Comparison of ENCODE assay signal across 18 cellular contexts in genomic region chr1:24544239-24544638, GRCh38. TPM values are rescaled to one million over a fixed set of nuclear protein-coding genes. Genes with fewer than 3 reads are reported as not detected.
A peak's percentile ranks its signal among the peaks of the same experiment; 100 is the strongest.
DNase-seq lines count a peak whose midpoint lies in the region; ATAC-seq and TF ChIP-seq lines count a peak whose summit lies in the region.
"Had no signal": no experiment of that assay in that cellular context is flagged by ENCODE, and none has a peak within 500 bp of the region (broad histone marks: within the 10 kb centered on the region; RNA-seq: fewer than 3 reads in every experiment).

No MANE protein-coding gene starts in this region.

- TF ChIP-seq CTCF in kidney epithelial cell (IDR thresholded peaks at IDR 0.05; ENCODE audit: insufficient read depth, low read length, poor library complexity, severe bottlenecking): no peak
- TF ChIP-seq CTCF in smooth muscle cell (IDR thresholded peaks at IDR 0.05; ENCODE audit: borderline replicate concordance, insufficient read depth, poor library complexity, severe bottlenecking): no peak

- H3K4me3 Mint-ChIP-seq in T-helper 17 cell: no peak overlapping the region

- H3K27ac ChIP-seq in smooth muscle cell (ENCODE audit: low read depth): no peak overlapping the region
- H3K27ac ChIP-seq: BLaER1 treated with 17β-estradiol and CSF1 and Interleukin-3, amounts not matched to agents 10 nM and 100 nM; SK-N-MC had no signal

- no peak overlapping the region for H3K4me2 ChIP-seq in smooth muscle cell
- H3K4me2 ChIP-seq: BLaER1 treated with 17β-estradiol and CSF1 and Interleukin-3, amounts not matched to agents 10 nM and 100 nM had no signal

- DNase-seq in ACHN (peak; percentile 26), HT-29 (ENCODE audit: low spot score) (peak; percentile 43), T-helper 17 cell (no peak), kidney epithelial cell (ENCODE audit: low read depth) (peak; percentile 35), smooth muscle cell (lab: John Stamatoyannopoulos, UW; ENCODE audit: unreplicated experiment) (no peak), middle frontal gyrus (ENCODE audit: extremely low spot score, low spot score) (no peak), SKM-1 (lab: John Stamatoyannopoulos, UW; ENCODE audit: unreplicated experiment) (no peak)
- DNase-seq: GOT3, MM.1S, NCI-H1092 treated with DMSO at 0.1 percent for 48 hours, NCI-H510A treated with DMSO at 0.1 percent for 48 hours, NCI-H82, Right ventricle myocardium superior had no signal

- H4K20me1 ChIP-seq in smooth muscle cell (ENCODE audit: low read depth): no peaks in the 10 kb centered on the region
- H4K20me1 ChIP-seq: BLaER1 treated with 17β-estradiol and CSF1 and Interleukin-3, amounts not matched to agents 10 nM and 100 nM had no signal

- no peak overlapping the region for H3K4me3 ChIP-seq in kidney epithelial cell (ENCODE audit: low read depth, low read length)
- H3K4me3 ChIP-seq in smooth muscle cell: no peak overlapping the region
- H3K4me3 ChIP-seq: BLaER1 treated with 17β-estradiol and CSF1 and Interleukin-3, amounts not matched to agents 10 nM and 100 nM; SK-N-MC had no signal

- peaks cover 39% of the 10 kb centered on the region for H3K4me1 Mint-ChIP-seq in T-helper 17 cell

- no peaks in the 10 kb centered on the region for H3K36me3 Mint-ChIP-seq in T-helper 17 cell (ENCODE audit: low read depth)

- ATAC-seq in T-helper 17 cell: no peak
- ATAC-seq in GM18519 (IDR thresholded peaks at IDR 0.05; ENCODE audit: low FRiP score, unreplicated experiment): no peak

- H3K9me3 ChIP-seq in T-helper 17 cell (ENCODE audit: control insufficient read depth, low read length, poor library complexity, severe bottlenecking): no peaks in the 10 kb centered on the region
- H3K9me3 ChIP-seq in smooth muscle cell (replicated peaks; ENCODE audit: low read depth): no peaks in the 10 kb centered on the region
- H3K9me3 ChIP-seq: BLaER1 treated with 17β-estradiol and CSF1 and Interleukin-3, amounts not matched to agents 10 nM and 100 nM had no signal

- H3K27me3 ChIP-seq in kidney epithelial cell (ENCODE audit: control insufficient read depth, insufficient read depth, low read length) (no peaks in the 10 kb centered on the region), smooth muscle cell (ENCODE audit: low read depth) (no peaks in the 10 kb centered on the region)

- no peaks in the 10 kb centered on the region for H3K4me1 ChIP-seq in smooth muscle cell (ENCODE audit: low read depth)

- H3K9ac ChIP-seq in smooth muscle cell (ENCODE audit: low read depth): no peak overlapping the region
- H3K9ac ChIP-seq: BLaER1 treated with 17β-estradiol and CSF1 and Interleukin-3, amounts not matched to agents 10 nM and 100 nM had no signal

- in situ Hi-C loops in ACHN (cut with HindIII; ENCODE audit: low pct_ligation_motif_present, low pct_unique_long_range_greater_than_20kb, low sequenced_read_pairs): no loop called here

- H3F3A ChIP-seq in smooth muscle cell (ENCODE audit: low read depth): no peaks in the 10 kb centered on the region

- H2AFZ ChIP-seq in smooth muscle cell (ENCODE audit: low read depth): no peak overlapping the region

- H3K27me3 Mint-ChIP-seq in T-helper 17 cell: no peaks in the 10 kb centered on the region

- H3K79me2 ChIP-seq in smooth muscle cell (ENCODE audit: low read depth): no peaks in the 10 kb centered on the region

- peak overlapping the region; percentile 57 for H3K27ac Mint-ChIP-seq in T-helper 17 cell

- H3K36me3 ChIP-seq in kidney epithelial cell (ENCODE audit: control insufficient read depth, insufficient read depth, low read length) (no peaks in the 10 kb centered on the region), smooth muscle cell (ENCODE audit: low read depth) (no peaks in the 10 kb centered on the region)
- H3K36me3 ChIP-seq: BLaER1 treated with 17β-estradiol and CSF1 and Interleukin-3, amounts not matched to agents 10 nM and 100 nM had no signal

RNA-seq across cellular contexts. Expression of gene NCMAP, which starts 11.6 kb away (rescaled TPM):
- total RNA-seq in HT-29 (2014; rRNA removed; shearing (Covaris generic)): 1.8 and 2.0 TPM in 2 replicates
- not detected for total RNA-seq in T-helper 17 cell
- total RNA-seq in kidney epithelial cell: 1.2 and 1.5 TPM in 2 replicates
- total RNA-seq in smooth muscle cell: not detected in 2 replicates
- not detected in 2 replicates for polyA plus RNA-seq in smooth muscle cell
- total RNA-seq: A172, Daoy had no signal

RNA-seq across cellular contexts. Expression of gene RCAN3, which starts 41.6 kb away (rescaled TPM):
- total RNA-seq in HT-29 (2014; rRNA removed; shearing (Covaris generic)): 10.9 and 13.2 TPM in 2 replicates
- total RNA-seq in T-helper 17 cell (100 to 1,000 TPM; 152 to 160 TPM), kidney epithelial cell (20.3 and 24.4 TPM in 2 replicates), smooth muscle cell (15.7 and 20.0 TPM in 2 replicates)
- 4.5 and 5.3 TPM in 2 replicates for polyA plus RNA-seq in smooth muscle cell

Comparison
In these comparisons a context has a peak if more than half of its experiments do, and no peak if none do; other contexts are left out.
1. DNase-seq: peak in ACHN (single experiment), HT-29 (single experiment) and kidney epithelial cell (single experiment); none in T-helper 17 cell (0 of 3), smooth muscle cell (single experiment), middle frontal gyrus (single experiment) and SKM-1 (single experiment).